Comparison of ENCODE assay signal across 8 cellular contexts in genomic region chr21:34129039-34129891, GRCh38. TPM values are rescaled to one million over a fixed set of nuclear protein-coding genes. Genes with fewer than 3 reads are reported as not detected.
DNase-seq lines count a peak whose midpoint lies in the region; ATAC-seq, FAIRE-seq and TF ChIP-seq lines count a peak whose summit lies in the region.

No MANE protein-coding gene starts in this region.

- H3K79me2 ChIP-seq in GM23338 (replicated peaks; ENCODE audit: insufficient read depth), result peaks cover 90% of the 10 kb centered on the region

- H3K9me3 ChIP-seq in gastroesophageal sphincter (no peaks in the 10 kb centered on the region), thymus (ENCODE audit: control insufficient read depth) (no peaks in the 10 kb centered on the region)

- peaks cover 14% of the 10 kb centered on the region for H3K9me2 ChIP-seq in GM23338 (ENCODE audit: insufficient read depth)

- no peak for FAIRE-seq in RCC 7860 (lab: Jason Lieb, UNC)

- H3K27me3 ChIP-seq in GM23338 (ENCODE audit: insufficient read depth) (no peaks in the 10 kb centered on the region), gastroesophageal sphincter (no peaks in the 10 kb centered on the region), thymus (ENCODE audit: control insufficient read depth, insufficient read depth) (no peaks in the 10 kb centered on the region)

- TF ChIP-seq CTCF in GM23338 (conservative IDR thresholded peaks at IDR 0.05; ENCODE audit: low read depth in 2 of 2) (peak; percentile 33 to 52), gastroesophageal sphincter (IDR thresholded peaks at IDR 0.05) (peak in 3 of 4 experiments; percentile 34 to 45 (median 35))

- H3K36me3 Mint-ChIP-seq in GM23338 (ENCODE audit: low read depth), result peaks cover 48% of the 10 kb centered on the region

- ATAC-seq in GM23338, result peak; percentile 83
- ATAC-seq in gastroesophageal sphincter, result peak; percentile 76
- no peak for ATAC-seq in HG02970 (IDR thresholded peaks at IDR 0.05; ENCODE audit: low FRiP score, unreplicated experiment)
- no peak for ATAC-seq in GM18907 (IDR thresholded peaks at IDR 0.05; ENCODE audit: unreplicated experiment)

- TF ChIP-seq POLR2A in gastroesophageal sphincter (IDR thresholded peaks at IDR 0.05), result no peak

- H4K20me1 ChIP-seq in GM23338 (replicated peaks; ENCODE audit: insufficient read depth), result peaks cover 12% of the 10 kb centered on the region

- peaks cover 7% of the 10 kb centered on the region for H3K27me3 Mint-ChIP-seq in GM23338 (ENCODE audit: insufficient read depth, low read depth, poor library complexity)

- H3K4me3 ChIP-seq in GM23338 (peak overlapping the region; percentile 45), gastroesophageal sphincter (peak overlapping the region; percentile 13 to 19), thymus (ENCODE audit: low read length) (peak overlapping the region; percentile 10)

- peak; percentile 77 for DNase-seq in GM23338 (ENCODE audit: low spot score)
- peak; percentile 24 for DNase-seq in RCC 7860 (ENCODE audit: low spot score)
- peak; percentile 75 for DNase-seq in activated naive CD4-positive, alpha-beta T cell treated with anti-CD3 and anti-CD28 coated beads, Interleukin-2, amount 50 U/mL, for 16 hours
- peak in 7 of 10 donors; percentile 33 to 91 (median 62) for DNase-seq in posterior cingulate gyrus

- peak overlapping the region; percentile 35 for H3K27ac Mint-ChIP-seq in GM23338

- H3K36me3 ChIP-seq in GM23338 (ENCODE audit: insufficient read depth) (no peaks in the 10 kb centered on the region), gastroesophageal sphincter (peaks cover 0 to 11% of the 10 kb centered on the region in 2 donors), thymus (ENCODE audit: control insufficient read depth, insufficient read depth) (peaks cover 3% of the 10 kb centered on the region)

- WGBS in gastroesophageal sphincter (ENCODE audit: low coverage in 1 of 2), 2 donors, result 7 to 20% methylated on average over 14 to 15 of the region's 17 CpGs
- WGBS in thymus, result 72% methylated on average over 17 of the region's 17 CpGs

- H3K4me1 ChIP-seq in GM23338 (ENCODE audit: insufficient read depth) (peaks cover 69% of the 10 kb centered on the region), gastroesophageal sphincter (peaks cover 26 to 81% (median 43%) of the 10 kb centered on the region in 3 donors), thymus (ENCODE audit: control insufficient read depth, insufficient read depth, low read length) (peaks cover 40% of the 10 kb centered on the region)

- peaks cover 13% of the 10 kb centered on the region; the same call in 1 of the 2 replicates for H3F3A ChIP-seq in GM23338 (replicated peaks; ENCODE audit: low read depth)

- H3K4me2 ChIP-seq in GM23338, result peak overlapping the region; percentile 79

- peak overlapping the region; percentile 95 for H3K27ac ChIP-seq in GM23338 (ENCODE audit: low read depth)
- peak overlapping the region; percentile 82 to 89 (median 85) for H3K27ac ChIP-seq in gastroesophageal sphincter
- H3K27ac ChIP-seq in thymus (ENCODE audit: low read depth), result peak overlapping the region; percentile 86

- no peak for TF ChIP-seq EP300 in gastroesophageal sphincter (IDR thresholded peaks at IDR 0.05)

- H3K4me3 Mint-ChIP-seq in GM23338, result peak overlapping the region; percentile 35; the same call in 2 of the 3 replicates

- no peak overlapping the region for H2AFZ ChIP-seq in GM23338

- intact Hi-C loops in posterior cingulate gyrus (cut with DNase I), result loop anchor here (10.0 kb wide), 1 partner anchor 54 kb away; the partner anchor contains the start of genes MRPS6 and SLC5A3

- no peaks in the 10 kb centered on the region for H3K9me3 Mint-ChIP-seq in GM23338

- peaks cover 73% of the 10 kb centered on the region for H3K4me1 Mint-ChIP-seq in GM23338

TF ChIP-seq in GM23338, 12 proteins besides CTCF, POLR2A, EP300 and RAD21:
- TF ChIP-seq CREB1 (CRISPR knock-in tag; IDR thresholded peaks at IDR 0.05; ENCODE audit: low read depth) (0 out of 2 replicates have a peak, but pooled peaks have one; percentile 6), ETS1 (IDR thresholded peaks at IDR 0.05) (no peak), NANOG (IDR thresholded peaks at IDR 0.05; ENCODE audit: borderline replicate concordance) (no peak), ZNF331 (CRISPR knock-in tag; IDR thresholded peaks at IDR 0.05; ENCODE audit: low read depth) (no peak), EZH2phosphoT487 (IDR thresholded peaks at IDR 0.05; ENCODE audit: unreplicated experiment) (no peak), ZNF114 (CRISPR knock-in tag; IDR thresholded peaks at IDR 0.05) (no peak), EZH2 (IDR thresholded peaks at IDR 0.05; ENCODE audit: low read depth, unreplicated experiment) (no peak)

RNA-seq across cellular contexts. Expression of gene MRPS6, which starts 55.9 kb away (rescaled TPM):
- total RNA-seq in GM23338 (2014; rRNA removed; shearing (Covaris generic)), result 80.5 and 103 TPM in 2 replicates
- polyA plus RNA-seq in GM23338 (2016; fragmentation: Nextera tagmentation; extraction: Ambion mirVana) (232 and 242 TPM in 2 replicates), thymus (81.8 TPM)
- total RNA-seq in gastroesophageal sphincter, result 10 to 100 TPM; 33.1 to 63.7 (median 39.3) TPM

RNA-seq across cellular contexts. Expression of gene SLC5A3, which starts 55.9 kb away (rescaled TPM):
- 31.7 and 32.7 TPM in 2 replicates for total RNA-seq in GM23338 (2014; rRNA removed; shearing (Covaris generic))
- 5.7 and 6.2 TPM in 2 replicates for polyA plus RNA-seq in GM23338 (2016; fragmentation: Nextera tagmentation; extraction: Ambion mirVana)
- total RNA-seq in gastroesophageal sphincter, result 10 to 100 TPM; 11.5 to 29.6 (median 24.4) TPM
- polyA plus RNA-seq in thymus, result 4.9 TPM

Comparison
In these comparisons a context has a peak if more than half of its experiments do, and no peak if none do; other contexts are left out.
1. ATAC-seq: peak in GM23338 (single experiment) and gastroesophageal sphincter (single experiment); none in HG02970 (single experiment) and GM18907 (single experiment).
2. DNase-seq: peak in every context shown above with its lines; median percentile 77 in GM23338; 75 in activated naive CD4-positive, alpha-beta T cell treated with anti-CD3 and anti-CD28 coated beads, Interleukin-2, amount 50 U/mL, for 16 hours; 62 in posterior cingulate gyrus; 24 in RCC 7860.
3. Peak in every context shown above with its lines, with median percentiles within 50 percentile points of each other: H3K27ac ChIP-seq and H3K4me3 ChIP-seq.